ENCODE assay signal across 1 cellular context in genomic region chr16:25048146-25048618, GRCh38.
A peak's percentile ranks its signal among the peaks of the same experiment; 100 is the strongest.
TF ChIP-seq lines count a peak whose summit lies in the region.

No MANE protein-coding gene starts in this region.

TF ChIP-seq in GM12878, 131 proteins besides CTCF, POLR2A, EP300 and RAD21 (continued from another document):
- TF ChIP-seq, protein P1, sequence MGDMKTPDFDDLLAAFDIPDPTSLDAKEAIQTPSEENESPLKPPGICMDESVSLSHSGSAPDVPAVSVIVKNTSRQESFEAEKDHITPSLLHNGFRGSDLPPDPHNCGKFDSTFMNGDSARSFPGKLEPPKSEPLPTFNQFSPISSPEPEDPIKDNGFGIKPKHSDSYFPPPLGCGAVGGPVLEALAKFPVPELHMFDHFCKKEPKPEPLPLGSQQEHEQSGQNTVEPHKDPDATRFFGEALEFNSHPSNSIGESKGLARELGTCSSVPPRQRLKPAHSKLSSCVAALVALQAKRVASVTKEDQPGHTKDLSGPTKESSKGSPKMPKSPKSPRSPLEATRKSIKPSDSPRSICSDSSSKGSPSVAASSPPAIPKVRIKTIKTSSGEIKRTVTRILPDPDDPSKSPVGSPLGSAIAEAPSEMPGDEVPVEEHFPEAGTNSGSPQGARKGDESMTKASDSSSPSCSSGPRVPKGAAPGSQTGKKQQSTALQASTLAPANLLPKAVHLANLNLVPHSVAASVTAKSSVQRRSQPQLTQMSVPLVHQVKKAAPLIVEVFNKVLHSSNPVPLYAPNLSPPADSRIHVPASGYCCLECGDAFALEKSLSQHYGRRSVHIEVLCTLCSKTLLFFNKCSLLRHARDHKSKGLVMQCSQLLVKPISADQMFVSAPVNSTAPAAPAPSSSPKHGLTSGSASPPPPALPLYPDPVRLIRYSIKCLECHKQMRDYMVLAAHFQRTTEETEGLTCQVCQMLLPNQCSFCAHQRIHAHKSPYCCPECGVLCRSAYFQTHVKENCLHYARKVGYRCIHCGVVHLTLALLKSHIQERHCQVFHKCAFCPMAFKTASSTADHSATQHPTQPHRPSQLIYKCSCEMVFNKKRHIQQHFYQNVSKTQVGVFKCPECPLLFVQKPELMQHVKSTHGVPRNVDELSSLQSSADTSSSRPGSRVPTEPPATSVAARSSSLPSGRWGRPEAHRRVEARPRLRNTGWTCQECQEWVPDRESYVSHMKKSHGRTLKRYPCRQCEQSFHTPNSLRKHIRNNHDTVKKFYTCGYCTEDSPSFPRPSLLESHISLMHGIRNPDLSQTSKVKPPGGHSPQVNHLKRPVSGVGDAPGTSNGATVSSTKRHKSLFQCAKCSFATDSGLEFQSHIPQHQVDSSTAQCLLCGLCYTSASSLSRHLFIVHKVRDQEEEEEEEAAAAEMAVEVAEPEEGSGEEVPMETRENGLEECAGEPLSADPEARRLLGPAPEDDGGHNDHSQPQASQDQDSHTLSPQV (IDR thresholded peaks at IDR 0.05): peak; percentile 34; the same call in 1 of the 2 replicates
